21 cellular contexts compared by ENCODE assay signal in the genomic region with DNA sequence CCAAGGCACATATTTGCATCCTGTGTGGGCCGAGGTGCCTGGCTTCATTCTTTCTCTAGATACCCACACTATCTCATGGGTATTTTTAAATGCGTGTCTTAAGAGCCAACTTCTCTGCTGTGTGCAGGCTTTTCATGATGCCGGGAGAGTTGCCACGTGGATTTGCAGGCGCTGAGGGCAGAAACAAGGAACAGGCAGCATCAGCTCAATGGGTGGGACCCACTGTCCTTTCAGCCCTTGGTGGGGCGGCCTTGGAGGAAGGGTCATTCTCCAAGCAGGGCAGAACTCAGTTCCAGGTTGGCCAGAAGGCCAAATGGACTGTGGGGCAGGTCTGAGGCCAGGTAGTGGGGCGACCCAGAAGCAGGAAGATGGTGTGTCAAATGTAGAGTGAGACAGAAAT.
DNase-seq lines count a peak whose midpoint lies in the region; ATAC-seq and TF ChIP-seq lines count a peak whose summit lies in the region.
"Had no signal": no experiment of that assay in that cellular context is flagged by ENCODE, and none has a peak within 500 bp of the region (broad histone marks: within the 10 kb centered on the region; RNA-seq: fewer than 3 reads in every experiment).

No MANE protein-coding gene starts in this region.

- no peaks in the 10 kb centered on the region for H3K9me3 ChIP-seq in RWPE2 (ENCODE audit: severe bottlenecking)

- TF ChIP-seq CTCF in RWPE2 (IDR thresholded peaks at IDR 0.05; ENCODE audit: poor library complexity, severe bottlenecking): no peak
- no peak for TF ChIP-seq CTCF in dorsolateral prefrontal cortex (IDR thresholded peaks at IDR 0.05 in 54 of 56, conservative IDR thresholded peaks at IDR 0.05 in 2 of 56; ENCODE audit: low read depth in 1 of 56, partially characterized antibody in 56 of 56)

- DNase-seq in RWPE2 (ENCODE audit: low spot score) (peak; percentile 59), dorsolateral prefrontal cortex (peak in 6 of 10 donors; percentile 50 to 84 (median 72)), NCI-H1105 (lab: John Stamatoyannopoulos, UW) (no peak), NCI-H446 treated with DMSO at 0.1 percent for 48 hours (lab: John Stamatoyannopoulos, UW) (no peak)
- DNase-seq: ACHN; AML-193; CD4-positive, CD25-positive, alpha-beta regulatory T cell; COR-L47; DMS 273 treated with DMSO at 0.1 percent for 48 hours; DND-41; HFFc6; NCI-H1092 treated with DMSO at 0.1 percent for 48 hours; NCI-H1694; NCI-H2081 treated with DMSO at 0.1 percent for 48 hours; NCI-H524; NCI-H82; OCI-M1 had no signal

- no peak overlapping the region for H3K4me3 ChIP-seq in RWPE2 (ENCODE audit: severe bottlenecking)
- peak overlapping the region in 1 of 59 donors; percentile 17 for H3K4me3 ChIP-seq in dorsolateral prefrontal cortex
- H3K4me3 ChIP-seq: K562 had no signal

- H3K36me3 ChIP-seq in RWPE2 (ENCODE audit: low read depth): no peaks in the 10 kb centered on the region

- peaks cover 75% of the 10 kb centered on the region for H3K27me3 ChIP-seq in RWPE2 (ENCODE audit: insufficient read depth, poor library complexity, severe bottlenecking)
- H3K27me3 ChIP-seq in dorsolateral prefrontal cortex: no peaks in the 10 kb centered on the region
- no peaks in the 10 kb centered on the region for H3K27me3 ChIP-seq in layer of hippocampus (ENCODE audit: control insufficient read depth, insufficient read depth, low read length)

- intact Hi-C loops in dorsolateral prefrontal cortex (cut with DNase I): no loop called here

- H3K4me1 ChIP-seq in RWPE2 (ENCODE audit: insufficient read depth, poor library complexity, severe bottlenecking): no peaks in the 10 kb centered on the region

- H3K27ac ChIP-seq in RWPE2 (ENCODE audit: poor library complexity, severe bottlenecking): no peak overlapping the region
- peak overlapping the region; percentile 18 to 92 (median 77) for H3K27ac ChIP-seq in dorsolateral prefrontal cortex
- H3K27ac ChIP-seq in layer of hippocampus (ENCODE audit: low read depth, low read length): peak overlapping the region; percentile 33

- ATAC-seq in RWPE2 (ENCODE audit: low read depth) (no peak), HG03439 (IDR thresholded peaks at IDR 0.05; ENCODE audit: unreplicated experiment) (no peak), GM19328 (IDR thresholded peaks at IDR 0.05; ENCODE audit: unreplicated experiment) (no peak)
- ATAC-seq: K562 had no signal

Comparison
In these comparisons a context has a peak if more than half of its experiments do, and no peak if none do; other contexts are left out.
1. DNase-seq: peak in RWPE2 (single experiment) and dorsolateral prefrontal cortex (6 of 10); none in NCI-H1105 (single experiment) and NCI-H446 treated with DMSO at 0.1 percent for 48 hours (single experiment).